In genomic region chr5:40842351-40842750, GRCh38 we compare ENCODE assay signal across 13 cellular contexts. TPM values are rescaled to one million over a fixed set of nuclear protein-coding genes. Genes with fewer than 3 reads are reported as not detected.
DNase-seq lines count a peak whose midpoint lies in the region; ATAC-seq, FAIRE-seq and TF ChIP-seq lines count a peak whose summit lies in the region.
"Had no signal": no experiment of that assay in that cellular context is flagged by ENCODE, and none has a peak within 500 bp of the region (broad histone marks: within the 10 kb centered on the region; RNA-seq: fewer than 3 reads in every experiment).

No MANE protein-coding gene starts in this region.

- H3K4me3 ChIP-seq in right atrium auricular region (peak overlapping the region; percentile 41 to 47), small intestine (ENCODE audit: low read depth in 1 of 2, low read length in 2 of 2) (no peak overlapping the region)

- H3K36me3 ChIP-seq in right atrium auricular region (no peaks in the 10 kb centered on the region), small intestine (ENCODE audit: control insufficient read depth in 2 of 2, insufficient read depth in 2 of 2, low read length in 2 of 2) (no peaks in the 10 kb centered on the region)

- peaks cover 0 to 7% of the 10 kb centered on the region in 2 donors for H3K4me1 ChIP-seq in right atrium auricular region
- H3K4me1 ChIP-seq in small intestine (ENCODE audit: control insufficient read depth in 2 of 2, insufficient read depth in 1 of 2, low read depth in 1 of 2, low read length in 1 of 2): peaks cover 0 to 2% of the 10 kb centered on the region in 2 donors

- H3K27me3 ChIP-seq in right atrium auricular region (no peaks in the 10 kb centered on the region), small intestine (ENCODE audit: control insufficient read depth in 2 of 2, insufficient read depth in 2 of 2, low read length in 2 of 2) (no peaks in the 10 kb centered on the region)

- H3K9me3 ChIP-seq in right atrium auricular region (no peaks in the 10 kb centered on the region), small intestine (ENCODE audit: control insufficient read depth, low read depth) (no peaks in the 10 kb centered on the region)

- ATAC-seq in GM21390 (IDR thresholded peaks at IDR 0.05; ENCODE audit: unreplicated experiment) (no peak), HG03457 (IDR thresholded peaks at IDR 0.05; ENCODE audit: unreplicated experiment) (no peak)
- ATAC-seq: activated CD8-positive, alpha-beta T cell treated with anti-CD3 and anti-CD28 coated beads, Interleukin-2, amount 10 ng/mL, durations not matched to agents 7 days and 5 days had no signal

- 22 to 39% (median 34%) methylated on average over 2 of the region's 2 CpGs for WGBS in small intestine, 3 donors

- no peak for FAIRE-seq in small intestine (lab: Jason Lieb, UNC)

- H3K27ac ChIP-seq in right atrium auricular region (peak overlapping the region; percentile 75 to 76), small intestine (ENCODE audit: low read depth in 1 of 2, low read length in 1 of 2) (no peak overlapping the region)

- TF ChIP-seq CTCF in right atrium auricular region (IDR thresholded peaks at IDR 0.05): no peak

- DNase-seq in HCEC 1CT (peak; percentile 77), amniotic epithelial cell (ENCODE audit: low read depth) (peak; percentile 34), right atrium auricular region (ENCODE audit: low spot score) (no peak), small intestine (peak; percentile 10), RPMI8226 (no peak), inferior parietal cortex (ENCODE audit: extremely low spot score) (no peak)
- DNase-seq: activated CD8-positive, alpha-beta T cell treated with anti-CD3 and anti-CD28 coated beads, Interleukin-2, amount 10 ng/mL, durations not matched to agents 7 days and 5 days; DMS79 treated with DMSO at 0.1 percent for 48 hours; NCI-H2081; SHP77 had no signal

RNA-seq across cellular contexts. Expression of gene CARD6, which starts 1.2 kb away (rescaled TPM):
- total RNA-seq in right atrium auricular region: 10 to 100 TPM in 1 of 2 donors, 1 to 10 TPM in 1; 8.0 to 10.8 TPM
- polyA plus RNA-seq in small intestine: 1 to 10 TPM; 5.1 to 8.8 (median 8.5) TPM
- total RNA-seq: neural crest cell had no signal

RNA-seq across cellular contexts. Expression of gene RPL37, which starts 7.3 kb away (rescaled TPM):
- 10 to 100 TPM; 51.2 to 95.3 TPM for total RNA-seq in right atrium auricular region
- 1,000 to 10,000 TPM; 1,027 to 1,895 (median 1,818) TPM for polyA plus RNA-seq in small intestine

RNA-seq across cellular contexts. Expression of gene PRKAA1, which starts 44.2 kb away (rescaled TPM):
- 10 to 100 TPM; 43.0 to 52.5 TPM for total RNA-seq in right atrium auricular region
- polyA plus RNA-seq in small intestine: 10 to 100 TPM; 22.7 to 34.9 (median 25.9) TPM

Comparison
In these comparisons a context has a peak if more than half of its experiments do, and no peak if none do; other contexts are left out.
1. DNase-seq: peak in HCEC 1CT (single experiment), amniotic epithelial cell (single experiment) and small intestine (single experiment); none in right atrium auricular region (single experiment), RPMI8226 (single experiment) and inferior parietal cortex (single experiment).
2. H3K27ac ChIP-seq: peak in right atrium auricular region (2 of 2); none in small intestine (0 of 2).
3. H3K4me3 ChIP-seq: peak in right atrium auricular region (2 of 2); none in small intestine (0 of 2).